Comparison of ENCODE assay signal across 2 cellular contexts in the genomic region with DNA sequence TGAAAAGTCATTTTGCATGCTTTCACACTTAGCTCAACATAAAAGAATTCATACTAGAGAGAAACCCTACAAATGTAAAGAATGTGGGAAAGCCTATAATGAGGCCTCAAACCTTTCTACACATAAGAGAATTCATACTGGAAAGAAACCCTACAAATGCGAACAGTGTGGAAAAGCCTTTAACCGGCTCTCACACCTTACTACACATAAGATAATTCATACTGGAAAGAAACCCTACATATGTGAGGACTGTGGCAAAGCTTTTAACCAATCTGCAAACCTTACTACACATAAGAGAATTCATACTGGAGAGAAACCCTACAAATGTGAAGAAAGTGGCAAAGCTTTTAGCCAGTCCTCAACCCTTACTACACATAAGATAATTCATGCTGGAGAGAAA.
TF ChIP-seq lines count a peak whose summit lies in the region.

No MANE protein-coding gene starts in this region.

TF ChIP-seq in HCT116, 20 proteins besides CTCF, POLR2A, EP300 and RAD21:
- TF ChIP-seq ZNF274 (IDR thresholded peaks at IDR 0.05; ENCODE audit: low read depth, low read length): peak; percentile 51

TF ChIP-seq in H1, 55 proteins besides CTCF, POLR2A, EP300 and RAD21:
- TF ChIP-seq ZNF274 (IDR thresholded peaks at IDR 0.05; ENCODE audit: borderline replicate concordance, extremely low read depth, low read length): peak; percentile 77
TF ChIP-seq in H1: peak in this region for 1; not testable (repeated sequence) for 54.
